22 cellular contexts compared by ENCODE assay signal in the genomic region with DNA sequence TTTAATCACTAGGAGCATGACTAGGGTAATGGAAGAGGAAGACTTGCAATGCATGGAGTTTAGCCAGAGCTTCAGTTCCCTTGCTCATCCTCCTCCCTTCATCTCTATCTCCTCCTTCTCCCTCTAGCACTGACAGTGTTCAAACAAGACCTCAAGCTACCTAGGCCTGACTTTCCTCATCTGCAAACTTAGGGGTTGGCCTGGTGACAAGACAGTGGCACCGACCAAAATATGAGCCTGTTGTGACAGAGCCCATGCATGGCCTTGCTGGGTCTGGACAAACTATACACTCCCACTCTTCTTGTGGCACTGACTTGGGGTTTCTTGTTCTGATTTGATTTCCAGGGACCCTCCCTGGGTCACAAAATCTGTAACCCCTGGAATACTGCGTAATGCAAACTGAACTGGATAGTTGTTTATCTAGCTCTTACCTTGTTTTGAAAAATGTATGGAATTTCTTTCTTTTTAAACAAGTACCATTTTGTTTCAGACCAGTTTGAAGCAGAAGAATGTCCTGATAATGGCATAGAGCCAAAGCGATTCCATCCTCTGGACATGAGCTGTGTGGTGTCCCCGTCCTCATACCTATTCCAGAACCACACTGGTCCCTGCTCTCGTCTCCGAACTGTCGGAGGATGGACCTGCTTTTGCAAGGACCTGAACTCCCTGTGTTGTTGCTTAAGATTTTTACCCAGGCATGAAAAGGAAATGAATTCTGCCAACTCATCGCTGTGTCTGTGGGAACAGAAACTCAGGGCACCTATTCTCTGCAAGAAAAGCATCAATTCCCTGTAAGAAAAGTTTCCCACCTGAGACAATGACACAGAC. TPM values are rescaled to one million over a fixed set of nuclear protein-coding genes. Genes with fewer than 3 reads are reported as not detected.
DNase-seq lines count a peak whose midpoint lies in the region; ATAC-seq, FAIRE-seq and TF ChIP-seq lines count a peak whose summit lies in the region.
"Had no signal": no experiment of that assay in that cellular context is flagged by ENCODE, and none has a peak within 500 bp of the region (broad histone marks: within the 10 kb centered on the region; RNA-seq: fewer than 3 reads in every experiment).

No MANE protein-coding gene starts in this region.

- H3K9me3 ChIP-seq in neutrophil = no peaks in the 10 kb centered on the region
- no peaks in the 10 kb centered on the region for H3K9me3 ChIP-seq in adrenal gland (replicated peaks in 1 of 3)
- H3K9me3 ChIP-seq: right atrium auricular region, uterus had no signal

- no peaks in the 10 kb centered on the region for H3K36me3 ChIP-seq in neutrophil
- no peaks in the 10 kb centered on the region for H3K36me3 ChIP-seq in adrenal gland (replicated peaks in 1 of 2)
- H3K36me3 ChIP-seq: right atrium auricular region, uterus had no signal

- no peak for TF ChIP-seq CTCF in epithelial cell of esophagus (IDR thresholded peaks at IDR 0.05; ENCODE audit: insufficient read depth, low read depth, low read length, missing control alignments)
- TF ChIP-seq CTCF in neutrophil (IDR thresholded peaks at IDR 0.05) = no peak
- TF ChIP-seq CTCF in adrenal gland (IDR thresholded peaks at IDR 0.05) = no peak

- no peak for ATAC-seq in HG02840 (IDR thresholded peaks at IDR 0.05; ENCODE audit: low FRiP score, unreplicated experiment)
- ATAC-seq: naive thymus-derived CD4-positive, alpha-beta T cell; Panc1; stimulated activated effector memory CD8-positive, alpha-beta T cell treated with anti-CD3 and anti-CD28 coated beads, Interleukin-12 subunit alpha, Interleukin-12 subunit beta, amount 100 ng/mL, for 72 hours; T-helper 17 cell had no signal

- peak overlapping the region; percentile 84 for H3K27ac ChIP-seq in neutrophil
- no peak overlapping the region for H3K27ac ChIP-seq in adrenal gland
- H3K27ac ChIP-seq: right atrium auricular region, uterus had no signal

- H3K4me3 ChIP-seq in epithelial cell of esophagus (ENCODE audit: low read length) (no peak overlapping the region), neutrophil (ENCODE audit: low read depth in 1 of 2, low read length in 1 of 2) (peak overlapping the region; percentile 37 to 55), adrenal gland (no peak overlapping the region)
- H3K4me3 ChIP-seq: right atrium auricular region, uterus had no signal

- WGBS in adrenal gland, 4 donors = 72 to 87% (median 84%) methylated on average over 8 of the region's 8 CpGs

- TF ChIP-seq POLR2A in adrenal gland (IDR thresholded peaks at IDR 0.05) = no peak

- intact Hi-C loops in adrenal gland (cut with DNase I) = no loop called here

- DNase-seq in GF-D8 (lab: John Stamatoyannopoulos, UW) = peak; percentile 13
- DNase-seq in RCC 7860 (ENCODE audit: low spot score) = peak; percentile 12
- DNase-seq in epithelial cell of esophagus (ENCODE audit: low read depth) = peak; percentile 94
- no peak for DNase-seq in activated naive CD4-positive, alpha-beta T cell treated with anti-CD3 and anti-CD28 coated beads, Interleukin-2, amount 50 U/mL, for 16 hours
- no peak for DNase-seq in activated CD4-positive, alpha-beta T cell treated with anti-CD3 and anti-CD28 coated beads for 4 hours
- no peak for DNase-seq in adrenal gland
- DNase-seq: activated CD4-positive, alpha-beta T cell treated with anti-CD3 and anti-CD28 coated beads, Interleukin-2, amount 50 U/mL, for 1 hour; activated T-cell treated with anti-CD3 and anti-CD28 coated beads, Interleukin-2, amount 50 U/mL, for 48 hours; anterior cingulate cortex; C1 segment of cervical spinal cord; naive thymus-derived CD4-positive, alpha-beta T cell; NCI-H1092 treated with DMSO at 0.1 percent for 48 hours; NCI-H446; stimulated activated CD4-positive, alpha-beta T cell treated with anti-CD3 and anti-CD28 coated beads, Interleukin-4, amount 100 ng/mL, for 24 hours; T-helper 17 cell; uterus had no signal

- H3K27me3 ChIP-seq in neutrophil (no peaks in the 10 kb centered on the region), adrenal gland (no peaks in the 10 kb centered on the region)
- H3K27me3 ChIP-seq: right atrium auricular region, uterus had no signal

- H3K4me1 ChIP-seq in neutrophil (ENCODE audit: control insufficient read depth in 1 of 2, insufficient read depth in 1 of 2, low read depth in 1 of 2, low read length in 1 of 2) = peaks cover 25 to 34% of the 10 kb centered on the region in 2 experiments
- H3K4me1 ChIP-seq in adrenal gland (replicated peaks in 1 of 2) = no peaks in the 10 kb centered on the region
- H3K4me1 ChIP-seq: uterus had no signal

- peak; percentile 16 for FAIRE-seq in RCC 7860 (lab: Jason Lieb, UNC)
- FAIRE-seq: HTR-8/SVneo had no signal

RNA-seq across cellular contexts. Expression of gene PPP4R1, which starts 33.4 kb away (rescaled TPM):
- total RNA-seq in adrenal gland = 100 to 1,000 TPM in 1 of 8 donors, 10 to 100 TPM in 7; 22.8 to 104 (median 66.2) TPM
- 10 to 100 TPM; 25.7 to 56.4 (median 36.1) TPM for polyA plus RNA-seq in adrenal gland

Comparison
In these comparisons a context has a peak if more than half of its experiments do, and no peak if none do; other contexts are left out.
1. DNase-seq: peak in GF-D8 (single experiment), RCC 7860 (single experiment) and epithelial cell of esophagus (single experiment); none in activated naive CD4-positive, alpha-beta T cell treated with anti-CD3 and anti-CD28 coated beads, Interleukin-2, amount 50 U/mL, for 16 hours (single experiment), activated CD4-positive, alpha-beta T cell treated with anti-CD3 and anti-CD28 coated beads for 4 hours (0 of 2) and adrenal gland (0 of 7).
2. H3K4me3 ChIP-seq: peak in neutrophil (2 of 2); none in epithelial cell of esophagus (single experiment) and adrenal gland (0 of 4).